Comparison of ENCODE assay signal across 15 cellular contexts in genomic region chr2:61575447-61575859, GRCh38. TPM values are rescaled to one million over a fixed set of nuclear protein-coding genes. Genes with fewer than 3 reads are reported as not detected.
DNase-seq lines count a peak whose midpoint lies in the region; ATAC-seq and TF ChIP-seq lines count a peak whose summit lies in the region.
"Had no signal": no experiment of that assay in that cellular context is flagged by ENCODE, and none has a peak within 500 bp of the region (broad histone marks: within the 10 kb centered on the region; RNA-seq: fewer than 3 reads in every experiment).

No MANE protein-coding gene starts in this region.

- DNase-seq in activated T-cell treated with anti-CD3 and anti-CD28 coated beads, Interleukin-2, amount 50 U/mL, for 72 hours, result no peak
- DNase-seq in activated T-cell treated with anti-CD3 and anti-CD28 coated beads for 4 hours (no peak), KBM-7 (peak; percentile 69), osteoblast (ENCODE audit: insufficient read length, low spot score, missing footprints) (no peak), activated gamma-delta T cell (lab: John Stamatoyannopoulos, UW) (no peak)
- DNase-seq in activated naive CD8-positive, alpha-beta T cell treated with anti-CD3 and anti-CD28 coated beads, Interleukin-2, amount 10 ng/mL, durations not matched to agents 7 days and 5 days, result no peak
- DNase-seq: activated CD4-positive, CD25-positive, alpha-beta regulatory T cell; NCI-H1436; NCI-H69; Right ventricle myocardium superior had no signal

- peak overlapping the region; percentile 1 to 39 for H3K4me3 Mint-ChIP-seq in activated T-cell treated with anti-CD3 and anti-CD28 coated beads, Interleukin-2, amount 50 U/mL, for 72 hours
- H3K4me3 Mint-ChIP-seq in activated naive CD8-positive, alpha-beta T cell treated with anti-CD3 and anti-CD28 coated beads, Interleukin-2, amount 10 ng/mL, durations not matched to agents 7 days and 5 days, result peak overlapping the region; percentile 64
- H3K4me3 Mint-ChIP-seq: activated naive CD8-positive, alpha-beta T cell; mesothelial cell of epicardium had no signal

- no peak overlapping the region for H3K4me3 ChIP-seq in osteoblast (ENCODE audit: insufficient read depth, low read length)

- no peaks in the 10 kb centered on the region for H3K9me3 Mint-ChIP-seq in activated T-cell treated with anti-CD3 and anti-CD28 coated beads, Interleukin-2, amount 50 U/mL, for 72 hours
- peaks cover 2% of the 10 kb centered on the region for H3K9me3 Mint-ChIP-seq in activated naive CD8-positive, alpha-beta T cell treated with anti-CD3 and anti-CD28 coated beads, Interleukin-2, amount 10 ng/mL, durations not matched to agents 7 days and 5 days

- in situ Hi-C loops in KBM-7 (cut with MboI; ENCODE audit: low pct_unique_long_range_greater_than_20kb, low sequenced_read_pairs), result no loop called here

- no peaks in the 10 kb centered on the region for H3K27me3 ChIP-seq in osteoblast (ENCODE audit: insufficient read depth, low read length)

- peak overlapping the region; percentile 22 for H2AFZ ChIP-seq in osteoblast (ENCODE audit: low read length)

- no peaks in the 10 kb centered on the region for H3K9me3 ChIP-seq in osteoblast (ENCODE audit: low read depth, low read length)

- H3K36me3 Mint-ChIP-seq in activated T-cell treated with anti-CD3 and anti-CD28 coated beads, Interleukin-2, amount 50 U/mL, for 72 hours (ENCODE audit: insufficient read depth in 2 of 2), result no peaks in the 10 kb centered on the region
- peaks cover 1% of the 10 kb centered on the region for H3K36me3 Mint-ChIP-seq in activated naive CD8-positive, alpha-beta T cell treated with anti-CD3 and anti-CD28 coated beads, Interleukin-2, amount 10 ng/mL, durations not matched to agents 7 days and 5 days
- H3K36me3 Mint-ChIP-seq: activated naive CD8-positive, alpha-beta T cell; mesothelial cell of epicardium had no signal

- peak in 1 of 2 donors; percentile 27 for ATAC-seq in activated T-cell treated with anti-CD3 and anti-CD28 coated beads, Interleukin-2, amount 50 U/mL, for 72 hours (replicated peaks in 1 of 2)
- ATAC-seq in activated naive CD8-positive, alpha-beta T cell treated with anti-CD3 and anti-CD28 coated beads, Interleukin-2, amount 10 ng/mL, durations not matched to agents 7 days and 5 days (ENCODE audit: low read depth), result peak; percentile 60
- ATAC-seq in GM18870 (IDR thresholded peaks at IDR 0.05; ENCODE audit: unreplicated experiment), result no peak
- no peak for ATAC-seq in HG02571 (IDR thresholded peaks at IDR 0.05; ENCODE audit: unreplicated experiment)

- no peaks in the 10 kb centered on the region for H3K4me1 ChIP-seq in osteoblast (ENCODE audit: insufficient read depth, low read length)

- no peak for TF ChIP-seq CTCF in osteoblast (IDR thresholded peaks at IDR 0.05; ENCODE audit: extremely low read depth, low read depth, low read length)

- POLR2A ChIA-PET in activated naive CD8-positive, alpha-beta T cell treated with anti-CD3 and anti-CD28 coated beads, Interleukin-2, amount 10 ng/mL, durations not matched to agents 7 days and 5 days (lab: Charles Lee), result interaction anchor here (1.1 kb wide), 1 partner anchor 37 kb away, joined by 4 read pairs; the partner anchor contains the start of gene XPO1

- peaks cover 12% of the 10 kb centered on the region for H3K4me1 Mint-ChIP-seq in activated T-cell treated with anti-CD3 and anti-CD28 coated beads, Interleukin-2, amount 50 U/mL, for 72 hours (ENCODE audit: low read depth)
- peaks cover 11% of the 10 kb centered on the region for H3K4me1 Mint-ChIP-seq in activated naive CD8-positive, alpha-beta T cell treated with anti-CD3 and anti-CD28 coated beads, Interleukin-2, amount 10 ng/mL, durations not matched to agents 7 days and 5 days

- H3K79me2 ChIP-seq in osteoblast (ENCODE audit: insufficient read depth, low read length), result no peaks in the 10 kb centered on the region

- no peaks in the 10 kb centered on the region for H3K36me3 ChIP-seq in osteoblast (ENCODE audit: insufficient read depth, low read length)

- H3K4me2 ChIP-seq in osteoblast (ENCODE audit: insufficient read depth, low read length), result no peak overlapping the region

- no peak overlapping the region for H3K27ac Mint-ChIP-seq in activated T-cell treated with anti-CD3 and anti-CD28 coated beads, Interleukin-2, amount 50 U/mL, for 72 hours
- H3K27ac Mint-ChIP-seq in activated naive CD8-positive, alpha-beta T cell treated with anti-CD3 and anti-CD28 coated beads, Interleukin-2, amount 10 ng/mL, durations not matched to agents 7 days and 5 days, result peak overlapping the region; percentile 83
- H3K27ac Mint-ChIP-seq: activated naive CD8-positive, alpha-beta T cell; mesothelial cell of epicardium; progenitor cell of endocrine pancreas had no signal

- H3K27me3 Mint-ChIP-seq in activated T-cell treated with anti-CD3 and anti-CD28 coated beads, Interleukin-2, amount 50 U/mL, for 72 hours (ENCODE audit: low read depth), result no peaks in the 10 kb centered on the region
- no peaks in the 10 kb centered on the region for H3K27me3 Mint-ChIP-seq in activated naive CD8-positive, alpha-beta T cell treated with anti-CD3 and anti-CD28 coated beads, Interleukin-2, amount 10 ng/mL, durations not matched to agents 7 days and 5 days
- H3K27me3 Mint-ChIP-seq: activated naive CD8-positive, alpha-beta T cell; progenitor cell of endocrine pancreas had no signal

- no peaks in the 10 kb centered on the region for H4K20me1 ChIP-seq in osteoblast (ENCODE audit: insufficient read depth, low read length)

- no peak overlapping the region for H3K27ac ChIP-seq in osteoblast (ENCODE audit: low read depth, low read length)

RNA-seq across cellular contexts. Expression of gene XPO1, which starts 37.3 kb away (rescaled TPM):
- total RNA-seq in activated T-cell treated with anti-CD3 and anti-CD28 coated beads, Interleukin-2, amount 50 U/mL, for 72 hours, result 100 to 1,000 TPM; 130 to 161 TPM
- 100 to 1,000 TPM; 197 to 208 TPM for total RNA-seq in activated naive CD8-positive, alpha-beta T cell treated with anti-CD3 and anti-CD28 coated beads, Interleukin-2, amount 10 ng/mL, durations not matched to agents 7 days and 5 days
- total RNA-seq in osteoblast, result 160 and 174 TPM in 2 replicates
